Comparison of ENCODE assay signal across 9 cellular contexts in the genomic region with DNA sequence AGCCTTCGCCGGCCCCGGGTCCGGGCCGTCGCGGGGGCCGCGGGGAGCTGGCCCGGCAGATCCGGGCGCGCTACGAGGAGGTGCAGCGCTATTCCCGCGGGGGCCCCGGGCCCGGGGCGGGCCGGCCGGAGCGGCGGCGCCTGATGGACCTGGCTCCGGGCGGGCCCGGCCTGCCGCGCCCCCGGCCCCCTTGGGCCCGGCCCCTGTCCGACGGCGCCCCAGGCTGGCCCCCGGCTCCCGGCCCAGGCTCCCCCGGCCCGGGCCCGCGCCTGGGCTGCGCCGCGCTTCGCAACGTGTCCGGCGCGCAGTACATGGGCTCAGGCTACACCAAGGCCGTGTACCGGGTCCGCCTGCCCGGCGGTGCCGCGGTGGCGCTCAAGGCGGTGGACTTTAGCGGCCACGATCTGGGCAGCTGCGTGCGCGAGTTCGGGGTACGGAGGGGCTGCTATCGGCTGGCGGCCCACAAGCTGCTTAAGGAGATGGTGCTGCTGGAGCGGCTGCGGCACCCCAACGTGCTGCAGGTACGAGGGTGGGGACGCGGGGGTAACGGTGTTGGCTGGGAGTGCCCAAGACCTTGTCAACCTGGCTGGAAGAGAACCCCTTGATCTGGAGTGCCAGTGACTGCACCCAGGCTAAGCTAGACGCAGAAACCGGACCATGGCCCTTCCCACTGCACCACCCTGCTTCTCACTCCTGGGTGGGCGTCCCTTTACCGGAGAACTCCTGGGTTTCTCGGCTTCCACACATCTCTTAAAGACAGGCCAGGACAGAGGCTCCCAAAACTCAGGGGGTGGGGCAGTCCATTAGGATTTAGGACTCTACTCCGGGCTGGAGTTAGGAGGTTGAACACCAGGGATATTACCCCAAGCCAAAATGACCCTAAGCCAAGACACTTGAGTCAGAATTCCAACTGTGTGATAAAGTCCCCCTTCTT. TPM values are rescaled to one million over a fixed set of nuclear protein-coding genes. Genes with fewer than 3 reads are reported as not detected.
DNase-seq lines count a peak whose midpoint lies in the region; ATAC-seq and TF ChIP-seq lines count a peak whose summit lies in the region.
"Had no signal": no experiment of that assay in that cellular context is flagged by ENCODE, and none has a peak within 500 bp of the region (broad histone marks: within the 10 kb centered on the region; RNA-seq: fewer than 3 reads in every experiment).

No MANE protein-coding gene starts in this region.

- no peak for TF ChIP-seq POLR2A in esophagus squamous epithelium (IDR thresholded peaks at IDR 0.05)

- peak overlapping the region; percentile 34 to 81 (median 59) for H3K4me3 ChIP-seq in esophagus squamous epithelium
- peak overlapping the region; percentile 69 for H3K4me3 ChIP-seq in neural progenitor cell

- H3K4me2 ChIP-seq in neural progenitor cell: peak overlapping the region; percentile 87

- intact Hi-C loops in esophagus squamous epithelium (cut with DNase I): no loop called here

- H3K9ac ChIP-seq in neural progenitor cell: peak overlapping the region; percentile 60

- no peak overlapping the region for H2AFZ ChIP-seq in neural progenitor cell (replicated peaks)

- peak; percentile 40 for DNase-seq in NCI-H748 (lab: John Stamatoyannopoulos, UW; ENCODE audit: unreplicated experiment)
- no peak for DNase-seq in NCI-H748 treated with DMSO at 0.1 percent for 48 hours (lab: John Stamatoyannopoulos, UW)
- DNase-seq in RKO (ENCODE audit: low spot score): peak; percentile 25
- no peak for DNase-seq in esophagus squamous epithelium (lab: John Stamatoyannopoulos, UW)
- DNase-seq in neural progenitor cell (ENCODE audit: low spot score): peak; percentile 64
- no peak for DNase-seq in NCI-H345 treated with DMSO at 0.1 percent for 48 hours (lab: John Stamatoyannopoulos, UW; ENCODE audit: unreplicated experiment)
- no peak for DNase-seq in SW480 (ENCODE audit: low spot score)
- DNase-seq: DND-41 had no signal

- peaks cover 75% of the 10 kb centered on the region for H3K79me2 ChIP-seq in neural progenitor cell (ENCODE audit: low read depth)

- H4K20me1 ChIP-seq in neural progenitor cell (ENCODE audit: low read depth): peaks cover 39% of the 10 kb centered on the region

- peak overlapping the region; percentile 47 to 91 (median 81) for H3K27ac ChIP-seq in esophagus squamous epithelium
- H3K27ac ChIP-seq in neural progenitor cell: no peak overlapping the region

- H3K4me1 ChIP-seq in esophagus squamous epithelium: peaks cover 4 to 43% (median 18%) of the 10 kb centered on the region in 3 donors
- peaks cover 68% of the 10 kb centered on the region for H3K4me1 ChIP-seq in neural progenitor cell

- H3K36me3 Mint-ChIP-seq in neural progenitor cell: no peaks in the 10 kb centered on the region

- H3K36me3 ChIP-seq in esophagus squamous epithelium (no peaks in the 10 kb centered on the region), neural progenitor cell (no peaks in the 10 kb centered on the region)

- H3K4me1 Mint-ChIP-seq in neural progenitor cell: peaks cover 70% of the 10 kb centered on the region

- H3K27me3 ChIP-seq in esophagus squamous epithelium (peaks cover 0 to 73% (median 0%) of the 10 kb centered on the region in 4 donors), neural progenitor cell (no peaks in the 10 kb centered on the region)

- peaks cover 2% of the 10 kb centered on the region for H3K9me3 Mint-ChIP-seq in neural progenitor cell

- peak overlapping the region; percentile 74 for H3K27ac Mint-ChIP-seq in neural progenitor cell

- no peak for ATAC-seq in HG03025 (IDR thresholded peaks at IDR 0.05; ENCODE audit: low FRiP score, unreplicated experiment)

- H3K9me3 ChIP-seq in esophagus squamous epithelium (no peaks in the 10 kb centered on the region), neural progenitor cell (ENCODE audit: low read depth) (no peaks in the 10 kb centered on the region)

- 29% methylated on average over 1 of the region's 80 CpGs; no CpG with 5 or more reads in 1 of the 2 donors for WGBS in esophagus squamous epithelium, 2 donors

- TF ChIP-seq CTCF in esophagus squamous epithelium (IDR thresholded peaks at IDR 0.05): no peak
- no peak for TF ChIP-seq CTCF in neural progenitor cell (IDR thresholded peaks at IDR 0.05)

- peaks cover 61% of the 10 kb centered on the region for H3K27me3 Mint-ChIP-seq in neural progenitor cell (ENCODE audit: insufficient read depth, low read depth)

- H3F3A ChIP-seq in neural progenitor cell (ENCODE audit: low read depth): peaks cover 68% of the 10 kb centered on the region

- peak overlapping the region; percentile 88 for H3K4me3 Mint-ChIP-seq in neural progenitor cell

RNA-seq across cellular contexts. Expression of a gene that starts 0.8 kb away (rescaled TPM):
- total RNA-seq in esophagus squamous epithelium: 10 to 100 TPM in 1 of 4 donors, 1 to 10 TPM in 2, under 1 TPM in 1; 0.53 to 16.8 (median 6.4) TPM
- total RNA-seq in neural progenitor cell (ENCODE audit: low replicate concordance): 70.4 and 133 TPM in 2 replicates

Comparison
In these comparisons a context has a peak if more than half of its experiments do, and no peak if none do; other contexts are left out.
1. DNase-seq: peak in NCI-H748 (single experiment), RKO (single experiment) and neural progenitor cell (single experiment); none in NCI-H748 treated with DMSO at 0.1 percent for 48 hours (single experiment), esophagus squamous epithelium (single experiment), NCI-H345 treated with DMSO at 0.1 percent for 48 hours (single experiment) and SW480 (single experiment).